In genomic region chr5:142722896-142723295, GRCh38 we compare ENCODE assay signal across 1 cellular context.
TF ChIP-seq lines count a peak whose summit lies in the region.

No MANE protein-coding gene starts in this region.

TF ChIP-seq in GM23338, 12 proteins besides CTCF, POLR2A, EP300 and RAD21:
- TF ChIP-seq ZNF462 (CRISPR knock-in tag; IDR thresholded peaks at IDR 0.05), result no peak
- TF ChIP-seq STAT1 (IDR thresholded peaks at IDR 0.05; ENCODE audit: unreplicated experiment), result no peak
- TF ChIP-seq ZNF114 (CRISPR knock-in tag; IDR thresholded peaks at IDR 0.05), result no peak
- no peak for TF ChIP-seq EZH2 (IDR thresholded peaks at IDR 0.05; ENCODE audit: low read depth, unreplicated experiment)
- TF ChIP-seq JUNB (IDR thresholded peaks at IDR 0.05; ENCODE audit: unreplicated experiment), result no peak
- no peak for TF ChIP-seq REST (IDR thresholded peaks at IDR 0.05; ENCODE audit: unreplicated experiment)
- no peak for TF ChIP-seq CREB1 (CRISPR knock-in tag; IDR thresholded peaks at IDR 0.05; ENCODE audit: low read depth)
- TF ChIP-seq POLR2AphosphoS5 (IDR thresholded peaks at IDR 0.05; ENCODE audit: low read depth), result no peak
- TF ChIP-seq EZH2phosphoT487 (IDR thresholded peaks at IDR 0.05; ENCODE audit: unreplicated experiment), result no peak
- TF ChIP-seq ZNF331 (CRISPR knock-in tag; IDR thresholded peaks at IDR 0.05; ENCODE audit: low read depth), result no peak
- TF ChIP-seq NANOG (IDR thresholded peaks at IDR 0.05; ENCODE audit: borderline replicate concordance), result no peak
- TF ChIP-seq ETS1 (IDR thresholded peaks at IDR 0.05), result no peak
TF ChIP-seq in GM23338: peak in this region for 0.
